In genomic region chr4:3449574-3450534, GRCh38 we compare ENCODE assay signal across 35 cellular contexts. TPM values are rescaled to one million over a fixed set of nuclear protein-coding genes. Genes with fewer than 3 reads are reported as not detected.
"Had no signal": no experiment of that assay in that cellular context is flagged by ENCODE, and none has a peak within 500 bp of the region (broad histone marks: within the 10 kb centered on the region; RNA-seq: fewer than 3 reads in every experiment).

No MANE protein-coding gene starts in this region.

- H3K4me1 Mint-ChIP-seq: activated naive CD8-positive, alpha-beta T cell treated with anti-CD3 and anti-CD28 coated beads, Interleukin-2, amount 10 ng/mL, durations not matched to agents 7 days and 5 days; memory B cell; naive thymus-derived CD8-positive, alpha-beta T cell; neural crest cell had no signal

- H3K27me3 Mint-ChIP-seq: stimulated activated naive CD8-positive, alpha-beta T cell treated with anti-CD3 and anti-CD28 coated beads, Interleukin-15, Interleukin-2, amounts not matched to agents 100 ng/mL and 50 ng/mL, for 24 hours had no signal

- H3K27me3 ChIP-seq: brain microvascular endothelial cell, dorsolateral prefrontal cortex, gastroesophageal sphincter, right lobe of liver, upper lobe of left lung, vagina had no signal

- ATAC-seq: effector memory CD8-positive, alpha-beta T cell; gastroesophageal sphincter; naive thymus-derived CD8-positive, alpha-beta T cell had no signal

- H3K9me3 Mint-ChIP-seq: activated naive CD8-positive, alpha-beta T cell treated with anti-CD3 and anti-CD28 coated beads, Interleukin-2, amount 10 ng/mL, durations not matched to agents 7 days and 5 days; activated T-helper 1 cell treated with anti-CD3 and anti-CD28 coated beads, Interleukin-12 subunit alpha, Interleukin-12 subunit beta, Interleukin-2, Interleukin-4 antibody, amounts not matched to agents 30 ng/mL and 10 ng/mL and 1 ng/mL, durations not matched to agents 14 hours and 24 hours and 36 hours; effector memory CD8-positive, alpha-beta T cell; memory B cell; neural crest cell; stimulated activated naive CD8-positive, alpha-beta T cell treated with anti-CD3 and anti-CD28 coated beads, Interleukin-15, Interleukin-2, amounts not matched to agents 100 ng/mL and 50 ng/mL, for 24 hours; T-helper 1 cell treated with Interleukin-12 subunit alpha and Interleukin-12 subunit beta and Interleukin-4 antibody, amounts not matched to agents 30 μg/mL and 1 μg/mL, for 36 hours had no signal

- H3K27ac ChIP-seq: brain microvascular endothelial cell, coronary artery, dorsolateral prefrontal cortex, gastroesophageal sphincter, right lobe of liver, upper lobe of left lung, vagina, VCaP had no signal

- H3K4me3 ChIP-seq: coronary artery, dorsolateral prefrontal cortex, gastroesophageal sphincter, right lobe of liver, upper lobe of left lung, vagina had no signal

- H3K9me3 ChIP-seq: right lobe of liver, upper lobe of left lung, vagina had no signal

- H3K4me3 Mint-ChIP-seq: activated naive CD4-positive, alpha-beta T cell treated with anti-CD3 and anti-CD28 coated beads for 36 hours; activated naive CD8-positive, alpha-beta T cell treated with anti-CD3 and anti-CD28 coated beads, Interleukin-2, amount 10 ng/mL, durations not matched to agents 7 days and 5 days; activated T-helper 1 cell treated with anti-CD3 and anti-CD28 coated beads, Interleukin-12 subunit alpha, Interleukin-12 subunit beta, Interleukin-2, Interleukin-4 antibody, amounts not matched to agents 30 ng/mL and 10 ng/mL and 1 ng/mL, durations not matched to agents 14 hours and 24 hours and 36 hours; effector memory CD8-positive, alpha-beta T cell; memory B cell; naive thymus-derived CD8-positive, alpha-beta T cell; neural crest cell; stimulated activated naive CD8-positive, alpha-beta T cell treated with anti-CD3 and anti-CD28 coated beads, Interleukin-15, Interleukin-2, amounts not matched to agents 100 ng/mL and 50 ng/mL, for 24 hours; T-helper 1 cell treated with Interleukin-12 subunit alpha and Interleukin-12 subunit beta and Interleukin-4 antibody, amounts not matched to agents 30 μg/mL and 1 μg/mL, for 36 hours had no signal

- H3K4me1 ChIP-seq: upper lobe of left lung had no signal

- H3K36me3 Mint-ChIP-seq: activated naive CD8-positive, alpha-beta T cell treated with anti-CD3 and anti-CD28 coated beads, Interleukin-2, amount 10 ng/mL, durations not matched to agents 7 days and 5 days; memory B cell had no signal

- H3K36me3 ChIP-seq: brain microvascular endothelial cell, gastroesophageal sphincter, upper lobe of left lung, vagina had no signal

- H3K27ac Mint-ChIP-seq: activated naive CD4-positive, alpha-beta T cell treated with anti-CD3 and anti-CD28 coated beads for 36 hours; activated naive CD8-positive, alpha-beta T cell treated with anti-CD3 and anti-CD28 coated beads, Interleukin-2, amount 10 ng/mL, durations not matched to agents 7 days and 5 days; activated T-helper 1 cell treated with anti-CD3 and anti-CD28 coated beads, Interleukin-12 subunit alpha, Interleukin-12 subunit beta, Interleukin-2, Interleukin-4 antibody, amounts not matched to agents 30 ng/mL and 10 ng/mL and 1 ng/mL, durations not matched to agents 14 hours and 24 hours and 36 hours; effector memory CD8-positive, alpha-beta T cell; memory B cell; naive thymus-derived CD8-positive, alpha-beta T cell; stimulated activated naive CD8-positive, alpha-beta T cell treated with anti-CD3 and anti-CD28 coated beads, Interleukin-15, Interleukin-2, amounts not matched to agents 100 ng/mL and 50 ng/mL, for 24 hours; T-helper 1 cell treated with Interleukin-12 subunit alpha and Interleukin-12 subunit beta and Interleukin-4 antibody, amounts not matched to agents 30 μg/mL and 1 μg/mL, for 36 hours had no signal

- DNase-seq: activated CD4-positive, alpha-beta T cell treated with anti-CD3 and anti-CD28 coated beads for 4 hours; activated CD4-positive, alpha-beta T cell treated with anti-CD3 and anti-CD28 coated beads, Interleukin-2, amount 50 U/mL, for 48 hours; activated CD8-positive, alpha-beta memory T cell treated with anti-CD3 and anti-CD28 coated beads, Interleukin-2, amount 50 U/mL, for 4 hours; activated effector memory CD4-positive, alpha-beta T cell treated with anti-CD3 and anti-CD28 coated beads, Interleukin-2, amount 50 U/mL, for 16 hours; activated naive CD4-positive, alpha-beta T cell treated with anti-CD3 and anti-CD28 coated beads for 36 hours; activated naive CD8-positive, alpha-beta T cell treated with anti-CD3 and anti-CD28 coated beads, Interleukin-2, amount 10 ng/mL, durations not matched to agents 7 days and 5 days; activated T-cell treated with anti-CD3 and anti-CD28 coated beads, Interleukin-2, amount 50 U/mL, for 1 hour; brain microvascular endothelial cell; dorsolateral prefrontal cortex; effector memory CD8-positive, alpha-beta T cell; head of caudate nucleus; hypothalamus; kidney glomerular epithelial cell; midbrain; naive thymus-derived CD8-positive, alpha-beta T cell; occipital lobe; stimulated activated CD4-positive, alpha-beta T cell treated with anti-CD3 and anti-CD28 coated beads, Interleukin-2, amount 100 ng/mL, for 48 hours; substantia nigra; T-helper 9 cell had no signal

RNA-seq across cellular contexts. Expression of gene HGFAC, which starts 8.1 kb away (rescaled TPM):
- total RNA-seq: activated CD8-positive, alpha-beta memory T cell treated with anti-CD3 and anti-CD28 coated beads for 36 hours; activated naive CD4-positive, alpha-beta T cell treated with anti-CD3 and anti-CD28 coated beads for 36 hours; activated naive CD8-positive, alpha-beta T cell treated with anti-CD3 and anti-CD28 coated beads, Interleukin-2, amount 10 ng/mL, durations not matched to agents 7 days and 5 days; activated T-helper 1 cell treated with anti-CD3 and anti-CD28 coated beads, Interleukin-12 subunit alpha, Interleukin-12 subunit beta, Interleukin-2, Interleukin-4 antibody, amounts not matched to agents 30 ng/mL and 10 ng/mL and 1 ng/mL, durations not matched to agents 14 hours and 24 hours and 36 hours; fibroblast of villous mesenchyme; naive thymus-derived CD8-positive, alpha-beta T cell; vagina had no signal
- polyA plus RNA-seq: fibroblast of lung; naive thymus-derived CD8-positive, alpha-beta T cell had no signal

RNA-seq across cellular contexts. Expression of gene DOK7, which starts 13.3 kb away (rescaled TPM):
- total RNA-seq: activated CD8-positive, alpha-beta memory T cell treated with anti-CD3 and anti-CD28 coated beads for 36 hours; activated naive CD4-positive, alpha-beta T cell treated with anti-CD3 and anti-CD28 coated beads for 36 hours; activated naive CD8-positive, alpha-beta T cell treated with anti-CD3 and anti-CD28 coated beads, Interleukin-2, amount 10 ng/mL, durations not matched to agents 7 days and 5 days; activated T-helper 1 cell treated with anti-CD3 and anti-CD28 coated beads, Interleukin-12 subunit alpha, Interleukin-12 subunit beta, Interleukin-2, Interleukin-4 antibody, amounts not matched to agents 30 ng/mL and 10 ng/mL and 1 ng/mL, durations not matched to agents 14 hours and 24 hours and 36 hours; astrocyte; endothelial cell of umbilical vein; fibroblast of villous mesenchyme; naive thymus-derived CD8-positive, alpha-beta T cell; neural crest cell; occipital lobe had no signal
- polyA plus RNA-seq: endothelial cell of umbilical vein, fibroblast of lung had no signal
